Comparison of ENCODE assay signal across 1 cellular context in the genomic region with DNA sequence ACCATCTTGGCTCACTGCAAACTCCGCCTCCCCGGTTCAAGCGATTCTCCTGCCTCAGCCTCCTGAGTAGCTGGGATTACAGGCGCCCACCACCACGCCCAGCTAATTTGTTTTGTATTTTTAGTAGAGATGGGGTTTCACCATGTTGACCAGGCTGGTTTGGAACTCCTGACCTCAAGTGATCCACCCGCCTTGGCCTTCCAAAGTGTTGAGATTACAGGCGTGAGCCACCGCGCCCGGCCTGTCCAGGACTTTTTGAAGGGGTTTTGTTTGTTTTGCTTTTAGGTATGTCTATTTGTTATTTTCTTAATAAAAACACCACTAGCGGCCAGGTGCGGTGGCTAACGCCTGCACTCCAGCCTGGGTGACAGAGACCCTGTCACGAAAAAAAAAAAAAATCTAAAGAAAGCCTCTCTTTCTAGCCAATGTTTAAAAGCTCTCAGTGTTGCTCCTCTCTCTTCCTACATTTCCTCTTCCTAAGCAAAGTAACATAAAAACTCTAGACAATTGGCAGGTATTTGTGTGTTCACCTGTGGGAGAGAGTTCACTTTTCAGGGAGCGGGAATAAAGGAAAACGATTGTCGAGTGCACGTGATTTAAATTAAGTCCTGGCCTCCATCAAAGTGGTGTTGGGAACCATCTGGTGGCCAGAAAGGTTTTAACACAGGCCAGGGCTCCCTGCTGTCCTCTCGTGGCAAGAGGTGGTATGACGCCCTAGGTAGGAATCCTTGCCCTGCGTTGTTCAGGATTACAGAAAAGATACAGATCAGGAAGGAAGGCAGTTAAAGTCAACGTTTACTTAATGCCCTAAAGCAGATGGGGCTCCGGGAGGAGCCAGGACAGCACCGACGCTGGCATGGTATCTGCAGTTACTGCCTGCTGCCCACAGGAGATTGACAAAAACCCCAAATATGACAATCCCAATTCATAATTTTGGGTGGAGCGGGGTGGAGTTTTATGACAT.
TF ChIP-seq lines count a peak whose summit lies in the region.

No MANE protein-coding gene starts in this region.

TF ChIP-seq in HepG2, 621 proteins besides CTCF, POLR2A, EP300 and RAD21 (continued from another document and continues in another):
- TF ChIP-seq, protein P1, sequence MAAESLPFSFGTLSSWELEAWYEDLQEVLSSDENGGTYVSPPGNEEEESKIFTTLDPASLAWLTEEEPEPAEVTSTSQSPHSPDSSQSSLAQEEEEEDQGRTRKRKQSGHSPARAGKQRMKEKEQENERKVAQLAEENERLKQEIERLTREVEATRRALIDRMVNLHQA (CRISPR knock-in tag; IDR thresholded peaks at IDR 0.05) = no peak
- TF ChIP-seq TMF1 (CRISPR knock-in tag; IDR thresholded peaks at IDR 0.05; ENCODE audit: low read depth) = no peak
- TF ChIP-seq YEATS2 (CRISPR knock-in tag; IDR thresholded peaks at IDR 0.05; ENCODE audit: borderline replicate concordance) = peak; percentile 51; the same call in 1 of the 2 replicates
- TF ChIP-seq ZSCAN9 (CRISPR knock-in tag; IDR thresholded peaks at IDR 0.05; ENCODE audit: borderline replicate concordance) = peak; percentile 68; the same call in 1 of the 2 replicates
- TF ChIP-seq ZNF709 (CRISPR knock-in tag; IDR thresholded peaks at IDR 0.05) = no peak
- peak; percentile 71 for TF ChIP-seq GATAD2A (CRISPR knock-in tag; IDR thresholded peaks at IDR 0.05)
- no peak for TF ChIP-seq ZNF550 (CRISPR knock-in tag; IDR thresholded peaks at IDR 0.05; ENCODE audit: borderline replicate concordance)
- TF ChIP-seq RFXANK (CRISPR knock-in tag; IDR thresholded peaks at IDR 0.05) = 0 out of 2 replicates have a peak, but pooled peaks have one; percentile 30
- peak; percentile 77 for TF ChIP-seq TEAD3 (CRISPR knock-in tag; optimal IDR thresholded peaks at IDR 0.05; ENCODE audit: borderline replicate concordance)
- TF ChIP-seq, protein P2, sequence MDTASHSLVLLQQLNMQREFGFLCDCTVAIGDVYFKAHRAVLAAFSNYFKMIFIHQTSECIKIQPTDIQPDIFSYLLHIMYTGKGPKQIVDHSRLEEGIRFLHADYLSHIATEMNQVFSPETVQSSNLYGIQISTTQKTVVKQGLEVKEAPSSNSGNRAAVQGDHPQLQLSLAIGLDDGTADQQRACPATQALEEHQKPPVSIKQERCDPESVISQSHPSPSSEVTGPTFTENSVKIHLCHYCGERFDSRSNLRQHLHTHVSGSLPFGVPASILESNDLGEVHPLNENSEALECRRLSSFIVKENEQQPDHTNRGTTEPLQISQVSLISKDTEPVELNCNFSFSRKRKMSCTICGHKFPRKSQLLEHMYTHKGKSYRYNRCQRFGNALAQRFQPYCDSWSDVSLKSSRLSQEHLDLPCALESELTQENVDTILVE (CRISPR knock-in tag; IDR thresholded peaks at IDR 0.05) = 0 out of 2 replicates have a peak, but pooled peaks have one; percentile 67
- TF ChIP-seq ZNF766 (CRISPR knock-in tag; IDR thresholded peaks at IDR 0.05; ENCODE audit: borderline replicate concordance) = 0 out of 2 replicates have a peak, but pooled peaks have one; percentile 35
- TF ChIP-seq GABPA (IDR thresholded peaks at IDR 0.05; ENCODE audit: low read depth, low read length) = no peak
- TF ChIP-seq GABPA (CRISPR knock-in tag; IDR thresholded peaks at IDR 0.05; ENCODE audit: low read depth) = no peak
- TF ChIP-seq STAG1 (CRISPR knock-in tag; IDR thresholded peaks at IDR 0.05) = peak; percentile 99
- TF ChIP-seq, protein P3, sequence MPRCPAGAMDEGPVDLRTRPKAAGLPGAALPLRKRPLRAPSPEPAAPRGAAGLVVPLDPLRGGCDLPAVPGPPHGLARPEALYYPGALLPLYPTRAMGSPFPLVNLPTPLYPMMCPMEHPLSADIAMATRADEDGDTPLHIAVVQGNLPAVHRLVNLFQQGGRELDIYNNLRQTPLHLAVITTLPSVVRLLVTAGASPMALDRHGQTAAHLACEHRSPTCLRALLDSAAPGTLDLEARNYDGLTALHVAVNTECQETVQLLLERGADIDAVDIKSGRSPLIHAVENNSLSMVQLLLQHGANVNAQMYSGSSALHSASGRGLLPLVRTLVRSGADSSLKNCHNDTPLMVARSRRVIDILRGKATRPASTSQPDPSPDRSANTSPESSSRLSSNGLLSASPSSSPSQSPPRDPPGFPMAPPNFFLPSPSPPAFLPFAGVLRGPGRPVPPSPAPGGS (CRISPR knock-in tag; IDR thresholded peaks at IDR 0.05) = no peak
- TF ChIP-seq PCBP2 (optimal IDR thresholded peaks at IDR 0.05; ENCODE audit: low read depth, low read length, poor library complexity, severe bottlenecking) = no peak
- TF ChIP-seq ZNF160 (CRISPR knock-in tag; IDR thresholded peaks at IDR 0.05) = no peak
- TF ChIP-seq, protein P4, sequence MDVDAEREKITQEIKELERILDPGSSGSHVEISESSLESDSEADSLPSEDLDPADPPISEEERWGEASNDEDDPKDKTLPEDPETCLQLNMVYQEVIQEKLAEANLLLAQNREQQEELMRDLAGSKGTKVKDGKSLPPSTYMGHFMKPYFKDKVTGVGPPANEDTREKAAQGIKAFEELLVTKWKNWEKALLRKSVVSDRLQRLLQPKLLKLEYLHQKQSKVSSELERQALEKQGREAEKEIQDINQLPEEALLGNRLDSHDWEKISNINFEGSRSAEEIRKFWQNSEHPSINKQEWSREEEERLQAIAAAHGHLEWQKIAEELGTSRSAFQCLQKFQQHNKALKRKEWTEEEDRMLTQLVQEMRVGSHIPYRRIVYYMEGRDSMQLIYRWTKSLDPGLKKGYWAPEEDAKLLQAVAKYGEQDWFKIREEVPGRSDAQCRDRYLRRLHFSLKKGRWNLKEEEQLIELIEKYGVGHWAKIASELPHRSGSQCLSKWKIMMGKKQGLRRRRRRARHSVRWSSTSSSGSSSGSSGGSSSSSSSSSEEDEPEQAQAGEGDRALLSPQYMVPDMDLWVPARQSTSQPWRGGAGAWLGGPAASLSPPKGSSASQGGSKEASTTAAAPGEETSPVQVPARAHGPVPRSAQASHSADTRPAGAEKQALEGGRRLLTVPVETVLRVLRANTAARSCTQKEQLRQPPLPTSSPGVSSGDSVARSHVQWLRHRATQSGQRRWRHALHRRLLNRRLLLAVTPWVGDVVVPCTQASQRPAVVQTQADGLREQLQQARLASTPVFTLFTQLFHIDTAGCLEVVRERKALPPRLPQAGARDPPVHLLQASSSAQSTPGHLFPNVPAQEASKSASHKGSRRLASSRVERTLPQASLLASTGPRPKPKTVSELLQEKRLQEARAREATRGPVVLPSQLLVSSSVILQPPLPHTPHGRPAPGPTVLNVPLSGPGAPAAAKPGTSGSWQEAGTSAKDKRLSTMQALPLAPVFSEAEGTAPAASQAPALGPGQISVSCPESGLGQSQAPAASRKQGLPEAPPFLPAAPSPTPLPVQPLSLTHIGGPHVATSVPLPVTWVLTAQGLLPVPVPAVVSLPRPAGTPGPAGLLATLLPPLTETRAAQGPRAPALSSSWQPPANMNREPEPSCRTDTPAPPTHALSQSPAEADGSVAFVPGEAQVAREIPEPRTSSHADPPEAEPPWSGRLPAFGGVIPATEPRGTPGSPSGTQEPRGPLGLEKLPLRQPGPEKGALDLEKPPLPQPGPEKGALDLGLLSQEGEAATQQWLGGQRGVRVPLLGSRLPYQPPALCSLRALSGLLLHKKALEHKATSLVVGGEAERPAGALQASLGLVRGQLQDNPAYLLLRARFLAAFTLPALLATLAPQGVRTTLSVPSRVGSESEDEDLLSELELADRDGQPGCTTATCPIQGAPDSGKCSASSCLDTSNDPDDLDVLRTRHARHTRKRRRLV (CRISPR knock-in tag; IDR thresholded peaks at IDR 0.05) = no peak
- no peak for TF ChIP-seq MAFK (conservative IDR thresholded peaks at IDR 0.05 in 1 of 2, IDR thresholded peaks at IDR 0.05 in 1 of 2; ENCODE audit: low read length in 2 of 2)
- TF ChIP-seq MXD4 (CRISPR knock-in tag; IDR thresholded peaks at IDR 0.05) = peak; percentile 71; the same call in 1 of the 2 replicates
- TF ChIP-seq SMAD3 (CRISPR knock-in tag; IDR thresholded peaks at IDR 0.05) = 0 out of 2 replicates have a peak, but pooled peaks have one; percentile 43
- TF ChIP-seq, protein P5, sequence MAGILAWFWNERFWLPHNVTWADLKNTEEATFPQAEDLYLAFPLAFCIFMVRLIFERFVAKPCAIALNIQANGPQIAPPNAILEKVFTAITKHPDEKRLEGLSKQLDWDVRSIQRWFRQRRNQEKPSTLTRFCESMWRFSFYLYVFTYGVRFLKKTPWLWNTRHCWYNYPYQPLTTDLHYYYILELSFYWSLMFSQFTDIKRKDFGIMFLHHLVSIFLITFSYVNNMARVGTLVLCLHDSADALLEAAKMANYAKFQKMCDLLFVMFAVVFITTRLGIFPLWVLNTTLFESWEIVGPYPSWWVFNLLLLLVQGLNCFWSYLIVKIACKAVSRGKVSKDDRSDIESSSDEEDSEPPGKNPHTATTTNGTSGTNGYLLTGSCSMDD (CRISPR knock-in tag; IDR thresholded peaks at IDR 0.05) = no peak
- TF ChIP-seq ZNF629 (CRISPR knock-in tag; conservative IDR thresholded peaks at IDR 0.05) = no peak
- TF ChIP-seq HHEX (CRISPR knock-in tag; IDR thresholded peaks at IDR 0.05) = no peak
- no peak for TF ChIP-seq NONO (IDR thresholded peaks at IDR 0.05)
- no peak for TF ChIP-seq NONO (CRISPR knock-in tag; conservative IDR thresholded peaks at IDR 0.05)
- no peak for TF ChIP-seq ZBTB42 (CRISPR knock-in tag; IDR thresholded peaks at IDR 0.05)
- no peak for TF ChIP-seq ZNF224 (CRISPR knock-in tag; IDR thresholded peaks at IDR 0.05)
- no peak for TF ChIP-seq HOXA9 (CRISPR knock-in tag; IDR thresholded peaks at IDR 0.05; ENCODE audit: borderline replicate concordance)
- TF ChIP-seq ZNF724P (CRISPR knock-in tag; IDR thresholded peaks at IDR 0.05; ENCODE audit: borderline replicate concordance) = no peak
- peak; percentile 74; the same call in 1 of the 2 replicates for TF ChIP-seq PITX1 (CRISPR knock-in tag; IDR thresholded peaks at IDR 0.05)
- TF ChIP-seq ZBTB1 (CRISPR knock-in tag; IDR thresholded peaks at IDR 0.05; ENCODE audit: borderline replicate concordance) = no peak
- TF ChIP-seq SRY (CRISPR knock-in tag; IDR thresholded peaks at IDR 0.05) = 0 out of 2 replicates have a peak, but pooled peaks have one; percentile 27
- TF ChIP-seq ZNF713 (CRISPR knock-in tag; IDR thresholded peaks at IDR 0.05) = no peak
- no peak for TF ChIP-seq ZNF83 (CRISPR knock-in tag; IDR thresholded peaks at IDR 0.05; ENCODE audit: borderline replicate concordance)
- TF ChIP-seq EEA1 (CRISPR knock-in tag; IDR thresholded peaks at IDR 0.05; ENCODE audit: borderline replicate concordance) = no peak
- TF ChIP-seq MED1 (CRISPR knock-in tag; IDR thresholded peaks at IDR 0.05) = peak; percentile 32; the same call in 1 of the 2 replicates
- TF ChIP-seq NBN (conservative IDR thresholded peaks at IDR 0.05) = no peak
- no peak for TF ChIP-seq TBL1XR1 (IDR thresholded peaks at IDR 0.05; ENCODE audit: borderline replicate concordance, low read length, partially characterized antibody)
- TF ChIP-seq HOXA3 (CRISPR knock-in tag; IDR thresholded peaks at IDR 0.05) = peak; percentile 10; the same call in 1 of the 2 replicates
- peak; percentile 61; the same call in 1 of the 2 replicates for TF ChIP-seq TBX2 (CRISPR knock-in tag; IDR thresholded peaks at IDR 0.05; ENCODE audit: borderline replicate concordance)
- TF ChIP-seq ZNF44 (CRISPR knock-in tag; IDR thresholded peaks at IDR 0.05) = 0 out of 2 replicates have a peak, but pooled peaks have one; percentile 44
- TF ChIP-seq, protein P6, sequence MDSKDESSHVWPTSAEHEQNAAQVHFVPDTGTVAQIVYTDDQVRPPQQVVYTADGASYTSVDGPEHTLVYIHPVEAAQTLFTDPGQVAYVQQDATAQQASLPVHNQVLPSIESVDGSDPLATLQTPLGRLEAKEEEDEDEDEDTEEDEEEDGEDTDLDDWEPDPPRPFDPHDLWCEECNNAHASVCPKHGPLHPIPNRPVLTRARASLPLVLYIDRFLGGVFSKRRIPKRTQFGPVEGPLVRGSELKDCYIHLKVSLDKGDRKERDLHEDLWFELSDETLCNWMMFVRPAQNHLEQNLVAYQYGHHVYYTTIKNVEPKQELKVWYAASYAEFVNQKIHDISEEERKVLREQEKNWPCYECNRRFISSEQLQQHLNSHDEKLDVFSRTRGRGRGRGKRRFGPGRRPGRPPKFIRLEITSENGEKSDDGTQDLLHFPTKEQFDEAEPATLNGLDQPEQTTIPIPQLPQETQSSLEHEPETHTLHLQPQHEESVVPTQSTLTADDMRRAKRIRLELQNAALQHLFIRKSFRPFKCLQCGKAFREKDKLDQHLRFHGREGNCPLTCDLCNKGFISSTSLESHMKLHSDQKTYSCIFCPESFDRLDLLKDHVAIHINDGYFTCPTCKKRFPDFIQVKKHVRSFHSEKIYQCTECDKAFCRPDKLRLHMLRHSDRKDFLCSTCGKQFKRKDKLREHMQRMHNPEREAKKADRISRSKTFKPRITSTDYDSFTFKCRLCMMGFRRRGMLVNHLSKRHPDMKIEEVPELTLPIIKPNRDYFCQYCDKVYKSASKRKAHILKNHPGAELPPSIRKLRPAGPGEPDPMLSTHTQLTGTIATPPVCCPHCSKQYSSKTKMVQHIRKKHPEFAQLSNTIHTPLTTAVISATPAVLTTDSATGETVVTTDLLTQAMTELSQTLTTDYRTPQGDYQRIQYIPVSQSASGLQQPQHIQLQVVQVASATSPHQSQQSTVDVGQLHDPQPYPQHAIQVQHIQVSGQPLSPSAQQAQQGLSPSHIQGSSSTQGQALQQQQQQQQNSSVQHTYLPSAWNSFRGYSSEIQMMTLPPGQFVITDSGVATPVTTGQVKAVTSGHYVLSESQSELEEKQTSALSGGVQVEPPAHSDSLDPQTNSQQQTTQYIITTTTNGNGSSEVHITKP (CRISPR knock-in tag; IDR thresholded peaks at IDR 0.05; ENCODE audit: low read depth) = 0 out of 2 replicates have a peak, but pooled peaks have one; percentile 49
- TF ChIP-seq JUND (CRISPR knock-in tag; IDR thresholded peaks at IDR 0.05) = no peak
- TF ChIP-seq SMARCC2 (IDR thresholded peaks at IDR 0.05) = no peak
- TF ChIP-seq ELF1 (CRISPR knock-in tag; IDR thresholded peaks at IDR 0.05) = no peak
- TF ChIP-seq PPARG (CRISPR knock-in tag; conservative IDR thresholded peaks at IDR 0.05) = peak; percentile 60; the same call in 1 of the 2 replicates
- no peak for TF ChIP-seq SOX13 (IDR thresholded peaks at IDR 0.05)
- peak in 1 of 2 experiments; percentile 40; a peak in 1 of 4 replicates for TF ChIP-seq SOX13 (CRISPR knock-in tag; conservative IDR thresholded peaks at IDR 0.05 in 1 of 2, IDR thresholded peaks at IDR 0.05 in 1 of 2)
- no peak for TF ChIP-seq ZIK1 (CRISPR knock-in tag; IDR thresholded peaks at IDR 0.05; ENCODE audit: borderline replicate concordance, low read depth)
- no peak for TF ChIP-seq ZNF10 (CRISPR knock-in tag; IDR thresholded peaks at IDR 0.05; ENCODE audit: borderline replicate concordance, low read depth)
- TF ChIP-seq SALL1 (CRISPR knock-in tag; IDR thresholded peaks at IDR 0.05) = peak; percentile 73
- TF ChIP-seq ADNP (CRISPR knock-in tag; IDR thresholded peaks at IDR 0.05) = no peak
- TF ChIP-seq, protein P7, sequence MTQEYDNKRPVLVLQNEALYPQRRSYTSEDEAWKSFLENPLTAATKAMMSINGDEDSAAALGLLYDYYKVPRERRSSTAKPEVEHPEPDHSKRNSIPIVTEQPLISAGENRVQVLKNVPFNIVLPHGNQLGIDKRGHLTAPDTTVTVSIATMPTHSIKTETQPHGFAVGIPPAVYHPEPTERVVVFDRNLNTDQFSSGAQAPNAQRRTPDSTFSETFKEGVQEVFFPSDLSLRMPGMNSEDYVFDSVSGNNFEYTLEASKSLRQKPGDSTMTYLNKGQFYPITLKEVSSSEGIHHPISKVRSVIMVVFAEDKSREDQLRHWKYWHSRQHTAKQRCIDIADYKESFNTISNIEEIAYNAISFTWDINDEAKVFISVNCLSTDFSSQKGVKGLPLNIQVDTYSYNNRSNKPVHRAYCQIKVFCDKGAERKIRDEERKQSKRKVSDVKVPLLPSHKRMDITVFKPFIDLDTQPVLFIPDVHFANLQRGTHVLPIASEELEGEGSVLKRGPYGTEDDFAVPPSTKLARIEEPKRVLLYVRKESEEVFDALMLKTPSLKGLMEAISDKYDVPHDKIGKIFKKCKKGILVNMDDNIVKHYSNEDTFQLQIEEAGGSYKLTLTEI (CRISPR knock-in tag; conservative IDR thresholded peaks at IDR 0.05) = no peak
- no peak for TF ChIP-seq EED (CRISPR knock-in tag; IDR thresholded peaks at IDR 0.05)
